Comparison of ENCODE assay signal across 23 cellular contexts in the genomic region with DNA sequence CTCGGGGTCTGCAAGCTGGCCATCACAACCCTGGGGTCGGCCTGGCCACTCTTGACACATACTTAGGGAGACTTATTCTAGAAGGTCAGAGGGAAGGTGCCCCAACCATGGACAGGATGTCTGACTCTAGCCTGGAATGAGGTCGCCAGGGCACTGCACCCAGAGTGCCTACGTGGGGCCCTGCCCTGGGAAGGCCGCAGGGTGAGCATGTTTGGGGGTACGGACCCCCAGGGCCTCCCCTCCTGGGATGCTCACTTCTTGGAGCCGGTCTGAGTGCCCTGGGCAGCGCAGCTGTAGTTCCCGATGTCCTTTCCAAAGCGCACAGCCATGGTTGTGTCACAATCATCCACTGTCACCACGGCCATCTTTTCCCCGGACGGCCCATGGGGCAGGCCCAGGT.
"Had no signal": no experiment of that assay in that cellular context is flagged by ENCODE, and none has a peak within 500 bp of the region (broad histone marks: within the 10 kb centered on the region; RNA-seq: fewer than 3 reads in every experiment).

No MANE protein-coding gene starts in this region.

- ATAC-seq: effector memory CD8-positive, alpha-beta T cell; esophagus mucosa; foreskin keratinocyte; gastrocnemius medialis; gastroesophageal sphincter; heart left ventricle had no signal

- H3K36me3 ChIP-seq: colonic mucosa, esophagus muscularis mucosa, gastrocnemius medialis, gastroesophageal sphincter, heart left ventricle had no signal

- H3K27ac ChIP-seq: colonic mucosa, coronary artery, dorsolateral prefrontal cortex, epithelial cell of prostate, esophagus muscularis mucosa, esophagus squamous epithelium, foreskin keratinocyte, gastrocnemius medialis, gastroesophageal sphincter, heart left ventricle had no signal

- H3K4me1 ChIP-seq: colonic mucosa, esophagus muscularis mucosa, esophagus squamous epithelium, foreskin keratinocyte, gastrocnemius medialis, gastroesophageal sphincter had no signal

- H3K4me3 ChIP-seq: colonic mucosa, coronary artery, dorsolateral prefrontal cortex, esophagus muscularis mucosa, esophagus squamous epithelium, gastrocnemius medialis, gastroesophageal sphincter, heart left ventricle had no signal

- DNase-seq: colonic mucosa; cortex of kidney; dermis blood vessel endothelial cell; dorsolateral prefrontal cortex; effector CD4-positive, alpha-beta T cell; effector CD8-positive, alpha-beta T cell; effector memory CD4-positive, alpha-beta T cell; effector memory CD8-positive, alpha-beta T cell; endodermal cell; erythroblast; esophagus squamous epithelium; foreskin fibroblast; foreskin keratinocyte; foreskin melanocyte; gastrocnemius medialis; glutamatergic neuron; head of caudate nucleus had no signal

- H3K27me3 ChIP-seq: colonic mucosa, esophagus squamous epithelium, foreskin keratinocyte, heart left ventricle had no signal

- H3K9me3 ChIP-seq: colonic mucosa, esophagus muscularis mucosa, esophagus squamous epithelium, gastrocnemius medialis, gastroesophageal sphincter, heart left ventricle had no signal
